In the genomic region with DNA sequence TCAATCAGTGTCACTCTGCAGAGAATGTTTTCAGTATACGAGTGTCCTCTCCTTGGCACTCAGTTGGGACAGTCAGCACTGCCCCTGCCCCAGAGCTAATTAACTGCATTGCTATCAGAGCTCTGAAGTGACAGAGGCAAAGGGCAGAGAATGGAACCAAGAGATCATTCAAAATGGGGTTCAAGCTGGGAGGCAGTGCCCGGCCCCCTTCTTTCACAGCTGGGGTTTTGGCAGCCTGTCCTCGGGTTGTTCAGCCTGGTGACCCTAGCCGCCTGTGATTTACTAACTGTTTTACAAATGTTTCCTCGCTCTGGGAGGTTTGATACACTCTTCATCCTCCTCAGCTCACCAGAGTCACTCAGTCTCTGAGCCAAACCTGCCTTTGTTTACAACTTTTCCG, we compare ENCODE assay signal across 17 cellular contexts.
DNase-seq lines count a peak whose midpoint lies in the region; ATAC-seq, FAIRE-seq and TF ChIP-seq lines count a peak whose summit lies in the region.
"Had no signal": no experiment of that assay in that cellular context is flagged by ENCODE, and none has a peak within 500 bp of the region (broad histone marks: within the 10 kb centered on the region; RNA-seq: fewer than 3 reads in every experiment).

No MANE protein-coding gene starts in this region.

- POLR2A ChIA-PET in K562 (lab: Yijun Ruan, JAX) = interaction anchor here (1.0 kb wide), 1 partner anchor 28 kb away, joined by 4 read pairs; no protein-coding TSS in a partner anchor

- H3K9me3 ChIP-seq in K562 (replicated peaks; ENCODE audit: control insufficient read depth, insufficient read depth, low read depth, low read length) (no peaks in the 10 kb centered on the region), gastrocnemius medialis (no peaks in the 10 kb centered on the region), small intestine (ENCODE audit: control insufficient read depth, low read depth) (no peaks in the 10 kb centered on the region)

- TF ChIP-seq EP300 in K562 (IDR thresholded peaks at IDR 0.05; ENCODE audit: low read length) = no peak

- H3K27me3 ChIP-seq in K562 (ENCODE audit: control insufficient read depth in 2 of 2, insufficient read depth in 2 of 2, low read length in 2 of 2) (peaks cover 5% of the 10 kb centered on the region in 2 experiments; a peak in 3 of 5 replicates), gastrocnemius medialis (no peaks in the 10 kb centered on the region), small intestine (ENCODE audit: control insufficient read depth in 2 of 2, insufficient read depth in 2 of 2, low read length in 2 of 2) (no peaks in the 10 kb centered on the region)

- no peak overlapping the region for H3K4me2 ChIP-seq in K562 (ENCODE audit: insufficient read depth, low read length)

- no peak for TF ChIP-seq RAD21 in K562 (CRISPR knock-in tag; conservative IDR thresholded peaks at IDR 0.05 in 1 of 2, IDR thresholded peaks at IDR 0.05 in 1 of 2)

- H2AFZ ChIP-seq in K562 (ENCODE audit: low read depth, low read length) = no peak overlapping the region

- H3K4me3 ChIP-seq in K562 (no peak overlapping the region), gastrocnemius medialis (no peak overlapping the region), small intestine (ENCODE audit: low read depth in 1 of 2, low read length in 2 of 2) (no peak overlapping the region)

- no peak overlapping the region for H3K9ac ChIP-seq in K562 (ENCODE audit: insufficient read depth in 1 of 2, low read depth in 2 of 2, low read length in 2 of 2)

- CTCF ChIA-PET in K562 (lab: Yijun Ruan, JAX; ENCODE audit: low intra/inter-chr PET ratio) = no interaction called here

- H3K4me1 ChIP-seq in K562 (replicated peaks in 1 of 2; ENCODE audit: control insufficient read depth in 2 of 2, insufficient read depth in 2 of 2, low read length in 2 of 2) (no peaks in the 10 kb centered on the region), gastrocnemius medialis (peaks cover 0 to 10% of the 10 kb centered on the region in 2 donors), small intestine (ENCODE audit: control insufficient read depth in 2 of 2, insufficient read depth in 1 of 2, low read depth in 1 of 2, low read length in 1 of 2) (no peaks in the 10 kb centered on the region)

- no peaks in the 10 kb centered on the region for H3K9me1 ChIP-seq in K562 (ENCODE audit: control insufficient read depth, insufficient read depth, low read length)

- no peak for TF ChIP-seq POLR2A in K562 (conservative IDR thresholded peaks at IDR 0.05)
- no peak for TF ChIP-seq POLR2A in gastrocnemius medialis (IDR thresholded peaks at IDR 0.05)

- 3% methylated on average over 5 of the region's 6 CpGs for WGBS in K562 (ENCODE audit: insufficient coverage, low coverage, missing lambda C conversion rate)
- WGBS in small intestine, 3 donors = 64 to 85% (median 79%) methylated on average over 6 of the region's 6 CpGs

- no peak for FAIRE-seq in K562 (lab: Jason Lieb, UNC)
- no peak for FAIRE-seq in small intestine (lab: Jason Lieb, UNC)
- FAIRE-seq: keratinocyte, RCC 7860 had no signal

- DNase-seq in Ammon's horn (ENCODE audit: low spot score) (peak; percentile 5), K562 (ENCODE audit: extremely low read depth in 1 of 4, low spot score in 3 of 4) (no peak), left kidney (ENCODE audit: low read depth, low spot score) (peak; percentile 29), gastrocnemius medialis (no peak), small intestine (no peak), NCI-H2227 treated with DMSO at 0.1 percent for 48 hours (lab: John Stamatoyannopoulos, UW) (no peak)
- no peak for DNase-seq in activated T-cell treated with anti-CD3 and anti-CD28 coated beads, Interleukin-2, amount 50 U/mL, for 1 hour
- DNase-seq: activated CD4-positive, alpha-beta T cell treated with anti-CD3 and anti-CD28 coated beads, Interleukin-2, amount 50 U/mL, for 4 hours; activated naive CD8-positive, alpha-beta T cell treated with anti-CD3 and anti-CD28 coated beads, Interleukin-2, amount 10 ng/mL, durations not matched to agents 7 days and 5 days; activated T-cell treated with anti-CD3 and anti-CD28 coated beads, Interleukin-2, amount 50 U/mL, for 48 hours; KBM-7; NCI-H69; stimulated activated CD4-positive, alpha-beta T cell treated with anti-CD3 and anti-CD28 coated beads, Interleukin-12 subunit alpha, Interleukin-12 subunit beta, amount 100 ng/mL, for 4 hours; stimulated activated naive B cell treated with anti-CD40 and anti-IgM and Interleukin-4, amounts not matched to agents 10 μg/mL and 1 μg/mL and 100 μg/mL, for 72 hours had no signal

- in situ Hi-C loops in K562 (cut with MboI) (loop anchor here (10.0 kb wide), 1 partner anchor 1739 kb away; no protein-coding TSS in a partner anchor), gastrocnemius medialis (cut with MboI; ENCODE audit: low sequenced_read_pairs in 4 of 4) (no loop called here)

- H3K36me3 ChIP-seq in K562 (ENCODE audit: control insufficient read depth, insufficient read depth, low read length) (no peaks in the 10 kb centered on the region), gastrocnemius medialis (no peaks in the 10 kb centered on the region), small intestine (ENCODE audit: control insufficient read depth in 2 of 2, insufficient read depth in 2 of 2, low read length in 2 of 2) (no peaks in the 10 kb centered on the region)

- intact Hi-C loops in K562 (cut with micrococcal nuclease) (no loop called here), gastrocnemius medialis (cut with DNase I; ENCODE audit: low total_unique reads) (loop anchor here (2.0 kb wide), 1 partner anchor 19 kb away; no protein-coding TSS in a partner anchor)

- no peaks in the 10 kb centered on the region for H4K20me1 ChIP-seq in K562 (replicated peaks; ENCODE audit: control insufficient read depth, insufficient read depth, low read length)

- H3K27ac ChIP-seq in K562 (ENCODE audit: extremely low read depth, low read depth, low read length) = no peak overlapping the region
- peak overlapping the region; percentile 16 to 56 (median 33) for H3K27ac ChIP-seq in gastrocnemius medialis
- peak overlapping the region in 1 of 2 donors; percentile 73 for H3K27ac ChIP-seq in small intestine (ENCODE audit: low read depth in 1 of 2, low read length in 1 of 2)

- ATAC-seq in K562 (no peak), gastrocnemius medialis (no peak), HG03139 (IDR thresholded peaks at IDR 0.05; ENCODE audit: unreplicated experiment) (no peak)
- ATAC-seq: stimulated activated naive B cell treated with anti-CD40 and anti-IgM and Interleukin-4, amounts not matched to agents 10 μg/mL and 1 μg/mL and 100 μg/mL, for 72 hours had no signal

- no TSS peak for BruUV-seq in K562 (replicated peaks; lab: Mats Ljungman, UMichigan)

- no peaks in the 10 kb centered on the region for H3K79me2 ChIP-seq in K562 (ENCODE audit: control insufficient read depth, insufficient read depth, low read length)

- TF ChIP-seq CTCF in K562 (IDR thresholded peaks at IDR 0.05 in 2 of 3, conservative IDR thresholded peaks at IDR 0.05 in 1 of 3; ENCODE audit: insufficient read depth in 2 of 3, low read depth in 1 of 3, low read length in 3 of 3) = no peak
- no peak for TF ChIP-seq CTCF in gastrocnemius medialis (IDR thresholded peaks at IDR 0.05 in 4 of 5, conservative IDR thresholded peaks at IDR 0.05 in 1 of 5)

TF ChIP-seq in K562, 482 proteins besides CTCF, POLR2A, EP300 and RAD21:
- 0 out of 2 replicates have a peak, but pooled peaks have one; percentile 38 for TF ChIP-seq RNF2 (IDR thresholded peaks at IDR 0.05)
- TF ChIP-seq, protein P1, sequence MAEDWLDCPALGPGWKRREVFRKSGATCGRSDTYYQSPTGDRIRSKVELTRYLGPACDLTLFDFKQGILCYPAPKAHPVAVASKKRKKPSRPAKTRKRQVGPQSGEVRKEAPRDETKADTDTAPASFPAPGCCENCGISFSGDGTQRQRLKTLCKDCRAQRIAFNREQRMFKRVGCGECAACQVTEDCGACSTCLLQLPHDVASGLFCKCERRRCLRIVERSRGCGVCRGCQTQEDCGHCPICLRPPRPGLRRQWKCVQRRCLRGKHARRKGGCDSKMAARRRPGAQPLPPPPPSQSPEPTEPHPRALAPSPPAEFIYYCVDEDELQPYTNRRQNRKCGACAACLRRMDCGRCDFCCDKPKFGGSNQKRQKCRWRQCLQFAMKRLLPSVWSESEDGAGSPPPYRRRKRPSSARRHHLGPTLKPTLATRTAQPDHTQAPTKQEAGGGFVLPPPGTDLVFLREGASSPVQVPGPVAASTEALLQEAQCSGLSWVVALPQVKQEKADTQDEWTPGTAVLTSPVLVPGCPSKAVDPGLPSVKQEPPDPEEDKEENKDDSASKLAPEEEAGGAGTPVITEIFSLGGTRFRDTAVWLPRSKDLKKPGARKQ (CRISPR knock-in tag; IDR thresholded peaks at IDR 0.05) = no peak

Comparison
In these comparisons a context has a peak if more than half of its experiments do, and no peak if none do; other contexts are left out.
1. DNase-seq: peak in Ammon's horn (single experiment) and left kidney (single experiment); none in K562 (0 of 4), gastrocnemius medialis (0 of 2), activated T-cell treated with anti-CD3 and anti-CD28 coated beads, Interleukin-2, amount 50 U/mL, for 1 hour (single experiment), small intestine (single experiment) and NCI-H2227 treated with DMSO at 0.1 percent for 48 hours (single experiment).